10 cellular contexts compared by ENCODE assay signal in genomic region chr20:45408646-45409213, GRCh38. TPM values are rescaled to one million over a fixed set of nuclear protein-coding genes. Genes with fewer than 3 reads are reported as not detected.
DNase-seq lines count a peak whose midpoint lies in the region; ATAC-seq and TF ChIP-seq lines count a peak whose summit lies in the region.
"Had no signal": no experiment of that assay in that cellular context is flagged by ENCODE, and none has a peak within 500 bp of the region (broad histone marks: within the 10 kb centered on the region; RNA-seq: fewer than 3 reads in every experiment).

No MANE protein-coding gene starts in this region.

- H4K20me1 ChIP-seq in osteoblast (ENCODE audit: insufficient read depth, low read length) = peaks cover 5% of the 10 kb centered on the region

- H3K9me3 ChIP-seq in osteoblast (ENCODE audit: low read depth, low read length) = no peaks in the 10 kb centered on the region

- H3K79me2 ChIP-seq in osteoblast (ENCODE audit: insufficient read depth, low read length) = peaks cover 3% of the 10 kb centered on the region

- peaks cover 12% of the 10 kb centered on the region for H3K4me1 ChIP-seq in osteoblast (ENCODE audit: insufficient read depth, low read length)

- TF ChIP-seq CTCF in GM20000 (IDR thresholded peaks at IDR 0.05; ENCODE audit: extremely low read depth, missing control alignments) = no peak
- TF ChIP-seq CTCF in osteoblast (IDR thresholded peaks at IDR 0.05; ENCODE audit: extremely low read depth, low read depth, low read length) = no peak

- H3K27me3 ChIP-seq in osteoblast (ENCODE audit: insufficient read depth, low read length) = no peaks in the 10 kb centered on the region

- peak overlapping the region; percentile 98 for H3K27ac ChIP-seq in cingulate gyrus (ENCODE audit: low read depth, low read length)
- H3K27ac ChIP-seq in osteoblast (ENCODE audit: low read depth, low read length) = no peak overlapping the region
- H3K27ac ChIP-seq: WERI-Rb-1 had no signal

- H2AFZ ChIP-seq in osteoblast (ENCODE audit: low read length) = no peak overlapping the region

- DNase-seq in AML-193 (lab: John Stamatoyannopoulos, UW) (peak; percentile 60 to 66), GM20000 (ENCODE audit: low spot score) (peak; percentile 34), osteoblast (ENCODE audit: insufficient read length, low spot score, missing footprints) (peak; percentile 64), NCI-H1092 (lab: John Stamatoyannopoulos, UW) (no peak), activated gamma-delta T cell treated with Interleukin-2 at 50 U/mL for 16 hours (no peak)
- DNase-seq in stimulated activated CD4-positive, alpha-beta T cell treated with anti-CD3 and anti-CD28 coated beads, Interleukin-4, amount 100 ng/mL, for 4 hours = no peak
- DNase-seq: cortex of kidney, WERI-Rb-1 had no signal

- H3K4me3 ChIP-seq in osteoblast (ENCODE audit: insufficient read depth, low read length) = no peak overlapping the region

- no peak overlapping the region for H3K4me2 ChIP-seq in osteoblast (ENCODE audit: insufficient read depth, low read length)

- ATAC-seq in HG02623 (IDR thresholded peaks at IDR 0.05; ENCODE audit: unreplicated experiment) = no peak

- H3K36me3 ChIP-seq in osteoblast (ENCODE audit: insufficient read depth, low read length) = no peaks in the 10 kb centered on the region

RNA-seq across cellular contexts. Expression of gene DBNDD2, which starts 0.6 kb away (rescaled TPM):
- 8.7 and 13.0 TPM in 2 replicates for total RNA-seq in osteoblast

RNA-seq across cellular contexts. Expression of gene PIGT, which starts 7.2 kb away (rescaled TPM):
- total RNA-seq in osteoblast = 52.8 and 56.6 TPM in 2 replicates

RNA-seq across cellular contexts. Expression of gene TP53TG5, which starts 30.6 kb away (rescaled TPM):
- total RNA-seq in osteoblast = not detected in 2 replicates

RNA-seq across cellular contexts. Expression of gene SYS1, which starts 45.8 kb away (rescaled TPM):
- 26.5 and 31.8 TPM in 2 replicates for total RNA-seq in osteoblast

Comparison
In these comparisons a context has a peak if more than half of its experiments do, and no peak if none do; other contexts are left out.
1. DNase-seq: peak in AML-193 (2 of 2), GM20000 (single experiment) and osteoblast (single experiment); none in stimulated activated CD4-positive, alpha-beta T cell treated with anti-CD3 and anti-CD28 coated beads, Interleukin-4, amount 100 ng/mL, for 4 hours (0 of 2), NCI-H1092 (single experiment) and activated gamma-delta T cell treated with Interleukin-2 at 50 U/mL for 16 hours (single experiment).